Comparison of ENCODE assay signal across 9 cellular contexts in genomic region chr15:90685688-90686434, GRCh38. TPM values are rescaled to one million over a fixed set of nuclear protein-coding genes. Genes with fewer than 3 reads are reported as not detected.
DNase-seq lines count a peak whose midpoint lies in the region; ATAC-seq and TF ChIP-seq lines count a peak whose summit lies in the region.
"Had no signal": no experiment of that assay in that cellular context is flagged by ENCODE, and none has a peak within 500 bp of the region (broad histone marks: within the 10 kb centered on the region; RNA-seq: fewer than 3 reads in every experiment).

No MANE protein-coding gene starts in this region.

- TF ChIP-seq CTCF in upper lobe of right lung (IDR thresholded peaks at IDR 0.05) = no peak

- H3K27ac ChIP-seq in upper lobe of right lung = no peak overlapping the region

- H3K4me3 ChIP-seq in upper lobe of right lung = no peak overlapping the region

- no peaks in the 10 kb centered on the region for H3K9me3 Mint-ChIP-seq in stimulated activated naive CD8-positive, alpha-beta T cell treated with anti-CD3 and anti-CD28 coated beads, Interleukin-15, Interleukin-2, amounts not matched to agents 100 ng/mL and 50 ng/mL, for 24 hours
- no peaks in the 10 kb centered on the region for H3K9me3 Mint-ChIP-seq in effector memory CD8-positive, alpha-beta T cell

- intact Hi-C loops in upper lobe of right lung (cut with DNase I) = no loop called here

- H3K4me3 Mint-ChIP-seq in stimulated activated naive CD8-positive, alpha-beta T cell treated with anti-CD3 and anti-CD28 coated beads, Interleukin-15, Interleukin-2, amounts not matched to agents 100 ng/mL and 50 ng/mL, for 24 hours = peak overlapping the region; percentile 11
- H3K4me3 Mint-ChIP-seq in effector memory CD8-positive, alpha-beta T cell = no peak overlapping the region

- no peaks in the 10 kb centered on the region for H3K36me3 Mint-ChIP-seq in stimulated activated naive CD8-positive, alpha-beta T cell treated with anti-CD3 and anti-CD28 coated beads, Interleukin-15, Interleukin-2, amounts not matched to agents 100 ng/mL and 50 ng/mL, for 24 hours (ENCODE audit: low read depth)
- peaks cover 3% of the 10 kb centered on the region for H3K36me3 Mint-ChIP-seq in effector memory CD8-positive, alpha-beta T cell (ENCODE audit: insufficient read depth)

- no peaks in the 10 kb centered on the region for H3K27me3 Mint-ChIP-seq in stimulated activated naive CD8-positive, alpha-beta T cell treated with anti-CD3 and anti-CD28 coated beads, Interleukin-15, Interleukin-2, amounts not matched to agents 100 ng/mL and 50 ng/mL, for 24 hours
- H3K27me3 Mint-ChIP-seq in effector memory CD8-positive, alpha-beta T cell = peaks cover 11% of the 10 kb centered on the region in 2 donors

- H3K9me3 ChIP-seq in upper lobe of right lung = no peaks in the 10 kb centered on the region

- no peak for DNase-seq in stimulated activated naive CD8-positive, alpha-beta T cell treated with anti-CD3 and anti-CD28 coated beads, Interleukin-15, Interleukin-2, amounts not matched to agents 100 U/mL and 50 U/mL, for 24 hours
- DNase-seq in SIG-M5 (lab: John Stamatoyannopoulos, UW) (peak; percentile 54), upper lobe of right lung (no peak), hypothalamus (lab: John Stamatoyannopoulos, UW) (no peak), 8988T (no peak)
- DNase-seq in effector memory CD8-positive, alpha-beta T cell = no peak
- DNase-seq: HCEC 1CT had no signal

- H3K4me1 ChIP-seq in upper lobe of right lung = no peaks in the 10 kb centered on the region

- no peak for ATAC-seq in stimulated activated naive CD8-positive, alpha-beta T cell treated with anti-CD3 and anti-CD28 coated beads, Interleukin-15, Interleukin-2, amounts not matched to agents 100 U/mL and 50 U/mL, for 24 hours
- peak; percentile 25 for ATAC-seq in HG03060 (IDR thresholded peaks at IDR 0.05; ENCODE audit: low read depth, unreplicated experiment)
- peak; percentile 45 for ATAC-seq in upper lobe of right lung
- no peak for ATAC-seq in effector memory CD8-positive, alpha-beta T cell (replicated peaks)

- no peaks in the 10 kb centered on the region for H3K27me3 ChIP-seq in upper lobe of right lung

- H3K4me1 Mint-ChIP-seq in stimulated activated naive CD8-positive, alpha-beta T cell treated with anti-CD3 and anti-CD28 coated beads, Interleukin-15, Interleukin-2, amounts not matched to agents 100 ng/mL and 50 ng/mL, for 24 hours (ENCODE audit: low read depth) = peaks cover 24% of the 10 kb centered on the region
- peaks cover 8 to 9% of the 10 kb centered on the region in 2 donors for H3K4me1 Mint-ChIP-seq in effector memory CD8-positive, alpha-beta T cell (ENCODE audit: low read depth in 2 of 2)

- no peaks in the 10 kb centered on the region for H3K36me3 ChIP-seq in upper lobe of right lung

- peak overlapping the region; percentile 93 for H3K27ac Mint-ChIP-seq in stimulated activated naive CD8-positive, alpha-beta T cell treated with anti-CD3 and anti-CD28 coated beads, Interleukin-15, Interleukin-2, amounts not matched to agents 100 ng/mL and 50 ng/mL, for 24 hours
- peak overlapping the region in 1 of 2 donors; percentile 12 for H3K27ac Mint-ChIP-seq in effector memory CD8-positive, alpha-beta T cell

RNA-seq across cellular contexts. Expression of gene BLM, which starts 31.3 kb away (rescaled TPM):
- total RNA-seq in upper lobe of right lung = 1.5 TPM

Comparison
In these comparisons a context has a peak if more than half of its experiments do, and no peak if none do; other contexts are left out.
1. ATAC-seq: peak in HG03060 (single experiment) and upper lobe of right lung (single experiment); none in stimulated activated naive CD8-positive, alpha-beta T cell treated with anti-CD3 and anti-CD28 coated beads, Interleukin-15, Interleukin-2, amounts not matched to agents 100 U/mL and 50 U/mL, for 24 hours (single experiment) and effector memory CD8-positive, alpha-beta T cell (single experiment).